In the genomic region with DNA sequence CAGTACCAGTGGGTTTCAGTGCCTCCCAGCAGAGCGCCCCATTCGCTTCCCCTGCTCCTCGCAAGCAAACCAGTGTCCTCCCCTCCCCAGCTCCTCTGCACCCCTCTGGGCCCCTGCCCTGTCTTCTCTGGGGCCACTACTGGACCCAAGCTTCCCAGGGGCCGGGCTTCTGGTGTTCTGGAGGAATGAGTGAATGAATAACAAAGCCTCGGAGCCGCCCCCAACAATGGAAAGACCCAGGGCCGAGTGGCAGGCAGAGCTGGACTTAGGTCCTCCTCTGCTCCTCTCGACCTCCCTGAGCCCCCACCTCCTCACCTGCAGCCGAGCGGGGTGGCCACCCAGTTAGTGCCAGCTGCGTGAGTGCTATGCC, we compare ENCODE assay signal across 16 cellular contexts. TPM values are rescaled to one million over a fixed set of nuclear protein-coding genes. Genes with fewer than 3 reads are reported as not detected.
DNase-seq lines count a peak whose midpoint lies in the region; ATAC-seq and TF ChIP-seq lines count a peak whose summit lies in the region.
"Had no signal": no experiment of that assay in that cellular context is flagged by ENCODE, and none has a peak within 500 bp of the region (broad histone marks: within the 10 kb centered on the region; RNA-seq: fewer than 3 reads in every experiment).

No MANE protein-coding gene starts in this region.

- intact Hi-C loops in upper lobe of right lung (cut with DNase I) (no loop called here), CD14-positive monocyte (cut with micrococcal nuclease) (no loop called here)

- in situ Hi-C loops in G401 (cut with HindIII; ENCODE audit: low sequenced_read_pairs), result no loop called here

- no peaks in the 10 kb centered on the region for H3K9me3 ChIP-seq in duodenal mucosa (ENCODE audit: control insufficient read depth in 1 of 2, low read length in 2 of 2)
- H3K9me3 ChIP-seq in upper lobe of right lung, result no peaks in the 10 kb centered on the region

- H3K9me3 Mint-ChIP-seq in activated naive CD8-positive, alpha-beta T cell treated with anti-CD3 and anti-CD28 coated beads, Interleukin-2, amount 10 ng/mL, durations not matched to agents 7 days and 5 days, result no peaks in the 10 kb centered on the region
- no peaks in the 10 kb centered on the region for H3K9me3 Mint-ChIP-seq in activated naive CD8-positive, alpha-beta T cell treated with anti-CD3 and anti-CD28 coated beads for 36 hours
- H3K9me3 Mint-ChIP-seq in CD14-positive monocyte, result peaks cover 0 to 14% (median 7%) of the 10 kb centered on the region in 7 donors
- H3K9me3 Mint-ChIP-seq: IgD-negative memory B cell had no signal

- H3K36me3 ChIP-seq in duodenal mucosa (ENCODE audit: control insufficient read depth in 1 of 2, insufficient read depth in 2 of 2, low read length in 2 of 2) (no peaks in the 10 kb centered on the region), upper lobe of right lung (no peaks in the 10 kb centered on the region)

- no peak overlapping the region for H3K4me3 Mint-ChIP-seq in activated naive CD8-positive, alpha-beta T cell treated with anti-CD3 and anti-CD28 coated beads, Interleukin-2, amount 10 ng/mL, durations not matched to agents 7 days and 5 days
- H3K4me3 Mint-ChIP-seq in activated naive CD8-positive, alpha-beta T cell treated with anti-CD3 and anti-CD28 coated beads for 36 hours, result no peak overlapping the region
- H3K4me3 Mint-ChIP-seq in CD14-positive monocyte, result peak overlapping the region in 1 of 2 donors; percentile 58

- H3K9ac ChIP-seq in duodenal mucosa (ENCODE audit: low read depth in 1 of 2, low read length in 2 of 2), result no peak overlapping the region

- POLR2A ChIA-PET in activated naive CD8-positive, alpha-beta T cell treated with anti-CD3 and anti-CD28 coated beads, Interleukin-2, amount 10 ng/mL, durations not matched to agents 7 days and 5 days (lab: Charles Lee), result interaction anchor here (0.6 kb wide), 1 partner anchor 462 kb away, joined by 3 read pairs; no protein-coding TSS in a partner anchor

- H3K27me3 ChIP-seq in duodenal mucosa (ENCODE audit: control insufficient read depth in 1 of 2, insufficient read depth in 2 of 2, low read length in 2 of 2), result peaks cover 21 to 23% of the 10 kb centered on the region in 2 donors
- peaks cover 53% of the 10 kb centered on the region for H3K27me3 ChIP-seq in upper lobe of right lung

- ATAC-seq in activated naive CD8-positive, alpha-beta T cell treated with anti-CD3 and anti-CD28 coated beads, Interleukin-2, amount 10 ng/mL, durations not matched to agents 7 days and 5 days (ENCODE audit: low read depth), result no peak
- ATAC-seq in upper lobe of right lung, result no peak

- H3K27ac Mint-ChIP-seq in activated naive CD8-positive, alpha-beta T cell treated with anti-CD3 and anti-CD28 coated beads, Interleukin-2, amount 10 ng/mL, durations not matched to agents 7 days and 5 days, result no peak overlapping the region
- no peak overlapping the region for H3K27ac Mint-ChIP-seq in activated naive CD8-positive, alpha-beta T cell treated with anti-CD3 and anti-CD28 coated beads for 36 hours
- no peak overlapping the region for H3K27ac Mint-ChIP-seq in CD14-positive monocyte
- H3K27ac Mint-ChIP-seq: IgD-negative memory B cell had no signal

- H3K4me3 ChIP-seq in duodenal mucosa (ENCODE audit: low read depth in 1 of 2, low read length in 2 of 2), result peak overlapping the region; percentile 50 to 51
- H3K4me3 ChIP-seq in upper lobe of right lung, result no peak overlapping the region

- peaks cover 2% of the 10 kb centered on the region for H3K4me1 Mint-ChIP-seq in activated naive CD8-positive, alpha-beta T cell treated with anti-CD3 and anti-CD28 coated beads, Interleukin-2, amount 10 ng/mL, durations not matched to agents 7 days and 5 days
- peaks cover 6% of the 10 kb centered on the region for H3K4me1 Mint-ChIP-seq in activated naive CD8-positive, alpha-beta T cell treated with anti-CD3 and anti-CD28 coated beads for 36 hours
- peaks cover 2% of the 10 kb centered on the region for H3K4me1 Mint-ChIP-seq in CD14-positive monocyte

- H3K4me1 ChIP-seq in duodenal mucosa (ENCODE audit: control insufficient read depth in 1 of 2, insufficient read depth in 2 of 2, low read length in 2 of 2) (no peaks in the 10 kb centered on the region), upper lobe of right lung (no peaks in the 10 kb centered on the region)

- H3K27ac ChIP-seq in duodenal mucosa (ENCODE audit: low read depth, low read length) (no peak overlapping the region), upper lobe of right lung (no peak overlapping the region)
- H3K27ac ChIP-seq: C4-2B, coronary artery, epithelial cell of prostate had no signal

- H3K27me3 Mint-ChIP-seq in activated naive CD8-positive, alpha-beta T cell treated with anti-CD3 and anti-CD28 coated beads, Interleukin-2, amount 10 ng/mL, durations not matched to agents 7 days and 5 days, result peaks cover 64% of the 10 kb centered on the region
- H3K27me3 Mint-ChIP-seq in activated naive CD8-positive, alpha-beta T cell treated with anti-CD3 and anti-CD28 coated beads for 36 hours, result peaks cover 38% of the 10 kb centered on the region
- peaks cover 60 to 76% (median 67%) of the 10 kb centered on the region in 3 donors for H3K27me3 Mint-ChIP-seq in CD14-positive monocyte (ENCODE audit: low read depth in 3 of 3)

- TF ChIP-seq CTCF in upper lobe of right lung (IDR thresholded peaks at IDR 0.05) (no peak), CD14-positive monocyte (IDR thresholded peaks at IDR 0.05) (no peak)

- peak; percentile 19 for DNase-seq in activated naive CD8-positive, alpha-beta T cell treated with anti-CD3 and anti-CD28 coated beads, Interleukin-2, amount 10 ng/mL, durations not matched to agents 7 days and 5 days
- no peak for DNase-seq in activated naive CD8-positive, alpha-beta T cell treated with anti-CD3 and anti-CD28 coated beads for 36 hours
- DNase-seq in mesenteric fat pad (ENCODE audit: low spot score) (peak; percentile 84), upper lobe of right lung (peak; percentile 57), G401 (ENCODE audit: low spot score) (no peak), CD14-positive monocyte (ENCODE audit: low spot score) (no peak)
- no peak for DNase-seq in activated naive CD4-positive, alpha-beta T cell (lab: John Stamatoyannopoulos, UW)
- DNase-seq: activated CD4-positive, alpha-beta T cell treated with anti-CD3 and anti-CD28 coated beads for 1 hour; SIG-M5 had no signal

- H3K36me3 Mint-ChIP-seq in activated naive CD8-positive, alpha-beta T cell treated with anti-CD3 and anti-CD28 coated beads, Interleukin-2, amount 10 ng/mL, durations not matched to agents 7 days and 5 days, result no peaks in the 10 kb centered on the region
- no peaks in the 10 kb centered on the region for H3K36me3 Mint-ChIP-seq in activated naive CD8-positive, alpha-beta T cell treated with anti-CD3 and anti-CD28 coated beads for 36 hours
- H3K36me3 Mint-ChIP-seq in CD14-positive monocyte, result peaks cover 0 to 3% of the 10 kb centered on the region in 2 donors

RNA-seq across cellular contexts. Expression of a gene that starts 37.6 kb away (rescaled TPM):
- under 1 TPM in 1 of 2 experiments, not detected in 1; 0.26 TPM for total RNA-seq in activated naive CD8-positive, alpha-beta T cell treated with anti-CD3 and anti-CD28 coated beads, Interleukin-2, amount 10 ng/mL, durations not matched to agents 7 days and 5 days
- total RNA-seq in activated naive CD8-positive, alpha-beta T cell treated with anti-CD3 and anti-CD28 coated beads for 36 hours, result 1 to 10 TPM; 1.1 to 1.5 TPM
- total RNA-seq in mesenteric fat pad, result not detected
- total RNA-seq in upper lobe of right lung, result not detected
- 1.2 TPM in 1 of 2 replicates, not detected in the other for total RNA-seq in G401 (2014; rRNA removed; shearing (Covaris generic))
- polyA plus RNA-seq in CD14-positive monocyte, result not detected
- total RNA-seq: left ventricle myocardium superior; T-helper 2 cell treated with Interferon-gamma antibody and Interleukin-4, amounts not matched to agents 100 ng/mL and 5 ng/mL, for 36 hours had no signal
- polyA plus RNA-seq: IgD-negative memory B cell had no signal

Comparison
In these comparisons a context has a peak if more than half of its experiments do, and no peak if none do; other contexts are left out.
1. DNase-seq: peak in activated naive CD8-positive, alpha-beta T cell treated with anti-CD3 and anti-CD28 coated beads, Interleukin-2, amount 10 ng/mL, durations not matched to agents 7 days and 5 days (single experiment), mesenteric fat pad (single experiment) and upper lobe of right lung (single experiment); none in activated naive CD8-positive, alpha-beta T cell treated with anti-CD3 and anti-CD28 coated beads for 36 hours (single experiment), activated naive CD4-positive, alpha-beta T cell (0 of 4), G401 (single experiment) and CD14-positive monocyte (single experiment).